ENCODE assay signal across 8 cellular contexts in the genomic region with DNA sequence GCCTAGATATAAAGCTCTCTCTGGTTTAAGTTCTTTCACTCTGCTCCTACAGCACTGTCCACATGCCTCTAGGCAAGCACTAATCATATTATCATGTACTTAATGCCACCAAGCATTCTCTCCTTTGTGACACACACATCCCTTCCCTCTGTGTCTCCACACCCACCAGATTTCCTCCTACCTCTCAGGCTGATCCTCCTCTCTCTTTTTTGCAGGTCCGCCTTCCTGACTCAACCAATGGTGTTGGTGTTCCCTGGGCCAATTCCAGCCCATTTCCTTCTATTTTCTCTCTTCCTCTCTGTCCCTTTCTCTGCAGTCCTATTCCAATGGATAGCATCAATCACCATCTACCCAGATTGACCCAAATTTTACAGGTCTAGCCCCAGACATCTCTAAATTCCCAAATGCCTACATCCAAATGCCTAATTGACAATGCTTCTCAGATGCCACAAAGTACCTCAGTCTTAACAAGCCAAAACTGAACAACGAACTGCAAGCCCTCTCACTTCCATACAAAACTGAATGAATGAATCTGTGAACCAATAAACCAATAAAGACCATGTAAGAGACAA. TPM values are rescaled to one million over a fixed set of nuclear protein-coding genes. Genes with fewer than 3 reads are reported as not detected.
DNase-seq lines count a peak whose midpoint lies in the region; ATAC-seq and TF ChIP-seq lines count a peak whose summit lies in the region.

No MANE protein-coding gene starts in this region.

- no peak overlapping the region for H4K8ac ChIP-seq in neuronal stem cell (ENCODE audit: low read depth, low read length)

- no peak overlapping the region for H2BK5ac ChIP-seq in neuronal stem cell (ENCODE audit: low read length)

- H2AK5ac ChIP-seq in neuronal stem cell (ENCODE audit: low read depth, low read length): no peak overlapping the region

- peaks cover 11 to 15% of the 10 kb centered on the region in 2 experiments for H3K4me1 ChIP-seq in HCT116 (ENCODE audit: control insufficient read depth in 1 of 2, insufficient read depth in 2 of 2, low read length in 2 of 2)
- peaks cover 13% of the 10 kb centered on the region; the same call in 1 of the 2 replicates for H3K4me1 ChIP-seq in PC-3 (ENCODE audit: insufficient read depth, low read length)
- peaks cover 0 to 11% of the 10 kb centered on the region in 2 donors for H3K4me1 ChIP-seq in neuronal stem cell (ENCODE audit: control insufficient read depth in 2 of 2, insufficient read depth in 1 of 2, low read depth in 1 of 2, low read length in 2 of 2)

- no peak for TF ChIP-seq RAD21 in HCT116 (IDR thresholded peaks at IDR 0.05; ENCODE audit: low read depth)

- no peak overlapping the region for H4K91ac ChIP-seq in neuronal stem cell (ENCODE audit: low read depth, low read length, poor library complexity)

- RAD21 ChIA-PET in HCT116 (lab: Charles Lee; ENCODE audit: low non-redundant PET in 1 of 2, low total read pairs in 2 of 2, uncharacterized antibody in 2 of 2, unreplicated experiment in 2 of 2): no interaction called here

- H3K9me3 ChIP-seq in HCT116 (ENCODE audit: control insufficient read depth in 1 of 2, insufficient read depth in 1 of 2, low read depth in 1 of 2, low read length in 2 of 2) (no peaks in the 10 kb centered on the region), PC-3 (ENCODE audit: low read length) (no peaks in the 10 kb centered on the region), neuronal stem cell (replicated peaks in 1 of 2; ENCODE audit: control insufficient read depth in 2 of 2, insufficient read depth in 1 of 2, low read depth in 1 of 2, low read length in 2 of 2) (no peaks in the 10 kb centered on the region)

- BruUV-seq in HCT116 (replicated peaks; lab: Mats Ljungman, UMichigan) (TSS peak; percentile 79), PC-3 (replicated peaks; lab: Mats Ljungman, UMichigan) (no TSS peak)

- intact Hi-C loops in HCT116 (cut with micrococcal nuclease) (no loop called here), PC-3 (cut with micrococcal nuclease) (loop anchor here (5.0 kb wide), 1 partner anchor 67 kb away; no protein-coding TSS in a partner anchor)

- H3K27ac ChIP-seq in HCT116 (ENCODE audit: low read depth, low read length) (peak overlapping the region; percentile 89), PC-3 (ENCODE audit: low read length) (peak overlapping the region; percentile 34; the same call in 1 of the 2 replicates), neuronal stem cell (replicated peaks; ENCODE audit: low read length) (peak overlapping the region; percentile 12)

- no peak overlapping the region for H2BK120ac ChIP-seq in neuronal stem cell (ENCODE audit: low read depth, low read length)

- WGBS in neuronal stem cell (ENCODE audit: extremely low coverage in 2 of 2, insufficient read length in 2 of 2, insufficient replicate concordance in 1 of 2), 2 donors: no CpG with 5 or more reads among the region's 2 CpGs

- no peak overlapping the region for H2BK12ac ChIP-seq in neuronal stem cell (ENCODE audit: low read length)

- no peak for DNase-seq in GM12864 (ENCODE audit: low read depth)
- DNase-seq in HCT116 (ENCODE audit: low read depth, low spot score): peak; percentile 54
- peak; percentile 34 for DNase-seq in PC-3
- peak; percentile 49 for DNase-seq in epithelial cell of esophagus (ENCODE audit: low read depth)
- DNase-seq in neuronal stem cell (ENCODE audit: low spot score): no peak
- no peak for DNase-seq in CD1c-positive myeloid dendritic cell (ENCODE audit: extremely low spot score)
- no peak for DNase-seq in inferior parietal cortex (ENCODE audit: extremely low spot score)

- TF ChIP-seq CTCF in GM12864 (IDR thresholded peaks at IDR 0.05; ENCODE audit: low read depth, low read length, missing control alignments): no peak
- TF ChIP-seq CTCF in HCT116 (IDR thresholded peaks at IDR 0.05 in 2 of 3, conservative IDR thresholded peaks at IDR 0.05 in 1 of 3; ENCODE audit: borderline replicate concordance in 1 of 3, insufficient read depth in 1 of 3, low read depth in 2 of 3, low read length in 2 of 3): no peak
- no peak for TF ChIP-seq CTCF in PC-3 (conservative IDR thresholded peaks at IDR 0.05; ENCODE audit: low read depth, low read length)
- no peak for TF ChIP-seq CTCF in epithelial cell of esophagus (IDR thresholded peaks at IDR 0.05; ENCODE audit: insufficient read depth, low read depth, low read length, missing control alignments)

- no peak overlapping the region for H3K14ac ChIP-seq in neuronal stem cell (ENCODE audit: low read length)

- ATAC-seq in HCT116: peak; percentile 69
- ATAC-seq in PC-3: peak; percentile 21
- no peak for ATAC-seq in HG03025 (IDR thresholded peaks at IDR 0.05; ENCODE audit: low FRiP score, unreplicated experiment)

- POLR2A ChIA-PET in HCT116 (lab: Charles Lee) (interaction anchor here (1.0 kb wide), 2 partner anchors 9 to 21 kb away, joined by 3 to 4 read pairs; no protein-coding TSS in a partner anchor), PC-3 (lab: Charles Lee; ENCODE audit: unreplicated experiment) (interaction anchor here (0.6 kb wide), 1 partner anchor 98 kb away, joined by 4 read pairs; no protein-coding TSS in a partner anchor)

- H3K36me3 ChIP-seq in HCT116 (ENCODE audit: control insufficient read depth in 1 of 2, insufficient read depth in 2 of 2, low read length in 2 of 2): no peaks in the 10 kb centered on the region; a peak in 1 of 4 replicates
- H3K36me3 ChIP-seq in PC-3 (ENCODE audit: low read depth, low read length): no peaks in the 10 kb centered on the region
- H3K36me3 ChIP-seq in neuronal stem cell (replicated peaks in 1 of 2; ENCODE audit: control insufficient read depth in 2 of 2, insufficient read depth in 2 of 2, low read length in 2 of 2): peaks cover 0 to 8% of the 10 kb centered on the region in 2 donors

- no peaks in the 10 kb centered on the region for H3K27me3 ChIP-seq in HCT116 (ENCODE audit: insufficient read depth, low read length)
- no peaks in the 10 kb centered on the region for H3K27me3 ChIP-seq in PC-3 (ENCODE audit: low read length)
- H3K27me3 ChIP-seq in neuronal stem cell (ENCODE audit: control insufficient read depth in 3 of 3, insufficient read depth in 3 of 3, low read depth in 1 of 3, low read length in 3 of 3): no peaks in the 10 kb centered on the region

- H3K4me2 ChIP-seq in HCT116 (ENCODE audit: low read length): peak overlapping the region; percentile 78
- peak overlapping the region; percentile 76 for H3K4me2 ChIP-seq in PC-3 (ENCODE audit: low read length)
- H3K4me2 ChIP-seq in neuronal stem cell (ENCODE audit: insufficient read depth, low read length, poor library complexity, severe bottlenecking): peak overlapping the region; percentile 71

- H3K9me2 ChIP-seq in HCT116 (ENCODE audit: insufficient read depth) (no peaks in the 10 kb centered on the region), PC-3 (replicated peaks; ENCODE audit: low read length) (no peaks in the 10 kb centered on the region)

- H3F3A ChIP-seq in PC-3 (ENCODE audit: low read length, unreplicated experiment): no peaks in the 10 kb centered on the region

- H3K79me2 ChIP-seq in HCT116 (ENCODE audit: insufficient read depth, low read length) (peaks cover 38% of the 10 kb centered on the region), PC-3 (ENCODE audit: low read length) (peaks cover 27% of the 10 kb centered on the region)

- peak overlapping the region; percentile 89 for H2AFZ ChIP-seq in HCT116 (ENCODE audit: low read depth, low read length, poor library complexity, severe bottlenecking)
- H2AFZ ChIP-seq in PC-3 (ENCODE audit: low read length): peak overlapping the region; percentile 95
- peak overlapping the region; percentile 96 for H2AFZ ChIP-seq in neuronal stem cell (ENCODE audit: low read length)

- no peak overlapping the region for H2BK15ac ChIP-seq in neuronal stem cell (ENCODE audit: low read length)

- CTCF ChIA-PET in HCT116 (lab: Charles Lee): no interaction called here
- CTCF ChIA-PET in PC-3 (lab: Charles Lee): no interaction called here

- H3K79me1 ChIP-seq in neuronal stem cell (ENCODE audit: low read depth, low read length): peaks cover 2% of the 10 kb centered on the region

- H3K4ac ChIP-seq in neuronal stem cell (ENCODE audit: low read length): no peak overlapping the region

- H3K9ac ChIP-seq in HCT116 (ENCODE audit: low read length) (peak overlapping the region; percentile 86), PC-3 (ENCODE audit: low read length) (peak overlapping the region; percentile 79; the same call in 1 of the 2 replicates), neuronal stem cell (ENCODE audit: low read depth, low read length, poor library complexity) (no peak overlapping the region)

- H3K23ac ChIP-seq in neuronal stem cell (ENCODE audit: low read depth, low read length, poor library complexity): no peak overlapping the region

- TF ChIP-seq POLR2A in HCT116 (IDR thresholded peaks at IDR 0.05; ENCODE audit: borderline replicate concordance, extremely low read depth, insufficient read depth, insufficient read length): no peak

- no peak overlapping the region for H3K18ac ChIP-seq in neuronal stem cell (ENCODE audit: low read length)

- H4K20me1 ChIP-seq in HCT116 (ENCODE audit: insufficient read depth): no peaks in the 10 kb centered on the region
- no peaks in the 10 kb centered on the region for H4K20me1 ChIP-seq in PC-3 (ENCODE audit: low read length)

- H3K4me3 ChIP-seq in GM12864 (ENCODE audit: low read depth, low read length): peak overlapping the region; percentile 70
- peak overlapping the region; percentile 78 to 93 for H3K4me3 ChIP-seq in HCT116 (replicated peaks in 1 of 2; ENCODE audit: low read depth in 1 of 2, low read length in 2 of 2)
- H3K4me3 ChIP-seq in PC-3 (ENCODE audit: low read length): peak overlapping the region; percentile 80
- peak overlapping the region; percentile 73 for H3K4me3 ChIP-seq in epithelial cell of esophagus (ENCODE audit: low read length)
- peak overlapping the region; percentile 87 to 90 for H3K4me3 ChIP-seq in neuronal stem cell (ENCODE audit: low read length in 2 of 2)

RNA-seq across cellular contexts. Expression of a gene that starts 0.5 kb away (rescaled TPM):
- 9.9 TPM for total RNA-seq in HCT116 (2021; ENCODE audit: unreplicated experiment)
- polyA plus RNA-seq in HCT116 (2012): 3.6 and 4.8 TPM in 2 replicates
- 4.5 and 5.4 TPM in 2 replicates for total RNA-seq in PC-3 (2014; rRNA removed)
- polyA plus RNA-seq in neuronal stem cell (2013, experiment 1 of 2): 9.8 TPM
- polyA plus RNA-seq in neuronal stem cell (2013, experiment 2 of 2): 9.7 TPM

RNA-seq across cellular contexts. Expression of a gene that starts 4.9 kb away (rescaled TPM):
- total RNA-seq in HCT116 (2021; ENCODE audit: unreplicated experiment) (not detected), PC-3 (2014; rRNA removed) (not detected in 2 replicates)
- 0.19 TPM in 1 of 2 replicates, not detected in the other for polyA plus RNA-seq in HCT116 (2012)
- polyA plus RNA-seq in neuronal stem cell (2013, experiment 1 of 2): not detected
- polyA plus RNA-seq in neuronal stem cell (2013, experiment 2 of 2): not detected

RNA-seq across cellular contexts. Expression of a gene that starts 33.4 kb away (rescaled TPM):
- total RNA-seq in HCT116 (2021; ENCODE audit: unreplicated experiment) (0.20 TPM), PC-3 (2014; rRNA removed) (0.11 TPM in 1 of 2 replicates, not detected in the other)
- polyA plus RNA-seq in HCT116 (2012): not detected in 2 replicates
- polyA plus RNA-seq in neuronal stem cell (2013, experiment 1 of 2): not detected
- not detected for polyA plus RNA-seq in neuronal stem cell (2013, experiment 2 of 2)

RNA-seq across cellular contexts. Expression of a gene that starts 49.3 kb away (rescaled TPM):
- total RNA-seq in HCT116 (2021; ENCODE audit: unreplicated experiment): not detected
- polyA plus RNA-seq in HCT116 (2012): not detected in 2 replicates
- not detected in 2 replicates for total RNA-seq in PC-3 (2014; rRNA removed)
- polyA plus RNA-seq in neuronal stem cell (2013, experiment 1 of 2): not detected
- polyA plus RNA-seq in neuronal stem cell (2013, experiment 2 of 2): not detected

Comparison
In these comparisons a context has a peak if more than half of its experiments do, and no peak if none do; other contexts are left out.
1. DNase-seq: peak in HCT116 (single experiment), PC-3 (single experiment) and epithelial cell of esophagus (single experiment); none in GM12864 (single experiment), neuronal stem cell (single experiment), CD1c-positive myeloid dendritic cell (single experiment) and inferior parietal cortex (single experiment).
2. H3K27ac ChIP-seq: peak in every context shown above with its lines; median percentile 89 in HCT116; 34 in PC-3; 12 in neuronal stem cell.
3. Peak in every context shown above with its lines, with median percentiles within 50 percentile points of each other: H3K4me3 ChIP-seq, H2AFZ ChIP-seq and H3K4me2 ChIP-seq.